Comparison of ENCODE assay signal across 1 cellular context in the genomic region with DNA sequence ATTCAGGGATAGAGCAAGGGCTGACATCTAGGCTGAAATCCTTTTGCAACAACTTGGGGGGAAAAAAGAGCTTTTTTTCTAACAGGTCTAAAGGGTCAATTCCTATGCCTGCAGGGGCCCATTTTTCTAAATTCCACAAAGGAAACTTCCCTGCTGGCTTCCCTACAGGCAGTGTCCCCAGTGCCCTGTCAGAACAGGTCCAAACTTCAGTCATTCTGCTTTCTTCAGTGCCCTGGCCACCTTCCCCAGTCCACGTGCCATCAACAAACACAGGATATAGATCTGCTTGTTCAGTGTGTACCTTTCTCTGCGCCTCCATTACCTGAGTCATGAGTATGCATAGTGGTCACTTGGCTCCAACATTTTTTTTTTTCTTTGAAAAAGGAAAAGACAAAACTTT.
TF ChIP-seq lines count a peak whose summit lies in the region.

No MANE protein-coding gene starts in this region.

TF ChIP-seq in H1, 55 proteins besides CTCF, POLR2A, EP300 and RAD21 (continued from another document):
- TF ChIP-seq JUN (IDR thresholded peaks at IDR 0.05; ENCODE audit: low read depth, low read length) (no peak), CEBPB (IDR thresholded peaks at IDR 0.05; ENCODE audit: low read depth, low read length) (no peak), TBP (IDR thresholded peaks at IDR 0.05; ENCODE audit: low read depth, low read length) (no peak)
